In the genomic region with DNA sequence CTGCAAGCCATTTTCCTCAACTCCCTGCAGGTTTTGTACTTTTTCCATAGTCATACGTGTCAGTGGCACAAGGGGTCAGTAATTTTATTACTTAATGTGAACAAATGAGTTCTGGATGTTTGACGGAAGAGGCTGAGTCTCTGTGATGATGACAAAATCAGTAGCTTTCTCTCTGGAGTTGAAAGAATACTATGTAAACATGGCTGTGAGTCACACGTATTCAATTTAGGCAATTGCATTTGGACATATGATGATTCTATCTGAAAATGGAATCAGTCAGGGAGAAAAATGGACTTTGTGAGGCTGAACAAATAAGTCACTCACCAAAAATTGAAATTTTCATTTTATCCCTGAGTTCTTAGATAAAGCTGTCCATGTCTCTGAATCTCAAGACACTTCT, we compare ENCODE assay signal across 34 cellular contexts.
A peak's percentile ranks its signal among the peaks of the same experiment; 100 is the strongest.
DNase-seq lines count a peak whose midpoint lies in the region; ATAC-seq, FAIRE-seq and TF ChIP-seq lines count a peak whose summit lies in the region.
"Had no signal": no experiment of that assay in that cellular context is flagged by ENCODE, and none has a peak within 500 bp of the region (broad histone marks: within the 10 kb centered on the region; RNA-seq: fewer than 3 reads in every experiment).

No MANE protein-coding gene starts in this region.

- TF ChIP-seq CTCF in astrocyte (IDR thresholded peaks at IDR 0.05; ENCODE audit: insufficient read depth, low read depth, low read length): no peak
- TF ChIP-seq CTCF in hepatocyte (IDR thresholded peaks at IDR 0.05; ENCODE audit: poor library complexity): no peak
- no peak for TF ChIP-seq CTCF in PC-9 (conservative IDR thresholded peaks at IDR 0.05)

- DNase-seq in SHP77 (lab: John Stamatoyannopoulos, UW): peak; percentile 8 to 22
- no peak for DNase-seq in SHP77 treated with DMSO at 0.1 percent for 48 hours (lab: John Stamatoyannopoulos, UW)
- peak; percentile 5 for DNase-seq in astrocyte (ENCODE audit: low read depth)
- DNase-seq in hepatocyte (ENCODE audit: low spot score): peak; percentile 17
- no peak for DNase-seq in PC-9
- DNase-seq in Right ventricle myocardium superior: no peak
- DNase-seq: activated CD4-positive, alpha-beta T cell treated with anti-CD3 and anti-CD28 coated beads, Interleukin-2, amount 10 ng/mL, durations not matched to agents 24 days and 14 days; activated CD8-positive, alpha-beta memory T cell treated with anti-CD3 and anti-CD28 coated beads for 24 hours; activated naive CD4-positive, alpha-beta T cell treated with anti-CD3 and anti-CD28 coated beads, Interleukin-2, amount 50 U/mL, for 16 hours; activated T-cell treated with anti-CD3 and anti-CD28 coated beads for 4 hours; amygdala; CD4-positive, alpha-beta T cell; effector memory CD4-positive, alpha-beta T cell; MM.1S; NCI-H1105 treated with DMSO at 0.1 percent for 48 hours; NCI-H2029 treated with DMSO at 0.1 percent for 48 hours; NCI-H2227 treated with DMSO at 0.1 percent for 48 hours; NCI-H526; posterior cingulate gyrus; right lobe of liver; stimulated activated CD8-positive, alpha-beta memory T cell treated with anti-CD3 and anti-CD28 coated beads, Interleukin-4, amount 100 ng/mL, for 48 hours; T-helper 9 cell; testis had no signal

- H3K4me1 ChIP-seq in astrocyte (ENCODE audit: insufficient read depth, low read length) (peaks cover 11% of the 10 kb centered on the region), hepatocyte (ENCODE audit: insufficient read depth) (peaks cover 12% of the 10 kb centered on the region), PC-9 (replicated peaks; ENCODE audit: insufficient read depth) (no peaks in the 10 kb centered on the region)
- H3K4me1 ChIP-seq: HAP-1, right lobe of liver, testis had no signal

- no peak overlapping the region for H3K9ac ChIP-seq in astrocyte (ENCODE audit: low read length)

- H3K4me2 ChIP-seq in astrocyte (ENCODE audit: low read length): no peak overlapping the region
- peak overlapping the region; percentile 25 for H3K4me2 ChIP-seq in hepatocyte
- H3K4me2 ChIP-seq in PC-9: no peak overlapping the region

- POLR2A ChIA-PET in PC-9 (lab: Charles Lee; ENCODE audit: unreplicated experiment): no interaction called here

- no peaks in the 10 kb centered on the region for H3K27me3 Mint-ChIP-seq in astrocyte (ENCODE audit: low read depth, unreplicated experiment)
- H3K27me3 Mint-ChIP-seq: activated CD4-positive, alpha-beta T cell treated with anti-CD3 and anti-CD28 coated beads, Interleukin-2, amount 10 ng/mL, durations not matched to agents 24 days and 14 days; CD4-positive, alpha-beta T cell had no signal

- H3K27me3 ChIP-seq in astrocyte (ENCODE audit: insufficient read depth, low read length): no peaks in the 10 kb centered on the region
- no peaks in the 10 kb centered on the region for H3K27me3 ChIP-seq in hepatocyte
- H3K27me3 ChIP-seq in PC-9 (ENCODE audit: insufficient read depth, low read depth): peaks cover 13% of the 10 kb centered on the region
- H3K27me3 ChIP-seq: right lobe of liver, testis had no signal

- H3K27ac Mint-ChIP-seq in astrocyte (ENCODE audit: unreplicated experiment): no peak overlapping the region
- H3K27ac Mint-ChIP-seq: activated CD4-positive, alpha-beta T cell treated with anti-CD3 and anti-CD28 coated beads, Interleukin-2, amount 10 ng/mL, durations not matched to agents 24 days and 14 days; activated T-helper 2 cell treated with anti-CD3 and anti-CD28 coated beads, Interferon-gamma antibody, Interleukin-2, Interleukin-4, amounts not matched to agents 10 μg/mL and 5 μg/mL and 100 μg/mL, durations not matched to agents 14 hours and 24 hours and 36 hours; CD4-positive, alpha-beta T cell; stimulated activated naive CD8-positive, alpha-beta T cell treated with anti-CD3 and anti-CD28 coated beads, Interleukin-15, Interleukin-2, amounts not matched to agents 100 ng/mL and 50 ng/mL, for 24 hours had no signal

- intact Hi-C loops in PC-9 (cut with micrococcal nuclease; ENCODE audit: unreplicated experiment): no loop called here
- intact Hi-C loops in Right ventricle myocardium superior (cut with DNase I): no loop called here

- H3K79me2 ChIP-seq in astrocyte (ENCODE audit: insufficient read depth, low read length) (no peaks in the 10 kb centered on the region), hepatocyte (no peaks in the 10 kb centered on the region), PC-9 (ENCODE audit: low read depth) (no peaks in the 10 kb centered on the region)

- H3K4me3 ChIP-seq in astrocyte (ENCODE audit: insufficient read depth, low read depth, low read length) (no peak overlapping the region), hepatocyte (no peak overlapping the region), PC-9 (no peak overlapping the region)
- H3K4me3 ChIP-seq: coronary artery, HAP-1, K562, right lobe of liver, testis had no signal

- CTCF ChIA-PET in PC-9 (lab: Charles Lee): no interaction called here

- no peaks in the 10 kb centered on the region for H3F3A ChIP-seq in PC-9 (ENCODE audit: insufficient read depth, low read depth)

- FAIRE-seq in astrocyte (lab: Jason Lieb, UNC): no peak
- FAIRE-seq: D721Med, GM12891, K562 had no signal

- no peak for ATAC-seq in Right ventricle myocardium superior (ENCODE audit: poor library complexity)
- ATAC-seq in GM19455 (IDR thresholded peaks at IDR 0.05; ENCODE audit: unreplicated experiment): no peak
- ATAC-seq in HG03521 (IDR thresholded peaks at IDR 0.05; ENCODE audit: unreplicated experiment): no peak
- ATAC-seq: K562, Panc1 had no signal

- peaks cover 3% of the 10 kb centered on the region for H3K9me2 ChIP-seq in hepatocyte (replicated peaks; ENCODE audit: insufficient read depth)
- H3K9me2 ChIP-seq in PC-9 (ENCODE audit: insufficient read depth): no peaks in the 10 kb centered on the region

- H3K36me3 Mint-ChIP-seq in astrocyte (ENCODE audit: low read depth, unreplicated experiment): no peaks in the 10 kb centered on the region

- no peaks in the 10 kb centered on the region for H3K4me1 Mint-ChIP-seq in astrocyte (ENCODE audit: low read depth, unreplicated experiment)
- H3K4me1 Mint-ChIP-seq: activated CD4-positive, alpha-beta T cell treated with anti-CD3 and anti-CD28 coated beads, Interleukin-2, amount 10 ng/mL, durations not matched to agents 24 days and 14 days had no signal

- H3K36me3 ChIP-seq in astrocyte (ENCODE audit: insufficient read depth, low read length) (no peaks in the 10 kb centered on the region), hepatocyte (replicated peaks; ENCODE audit: insufficient read depth, low read depth) (no peaks in the 10 kb centered on the region), PC-9 (ENCODE audit: low read depth) (no peaks in the 10 kb centered on the region)
- H3K36me3 ChIP-seq: HAP-1, right lobe of liver had no signal

- H3K4me3 Mint-ChIP-seq in astrocyte (ENCODE audit: unreplicated experiment): no peak overlapping the region
- H3K4me3 Mint-ChIP-seq: activated CD4-positive, alpha-beta T cell treated with anti-CD3 and anti-CD28 coated beads, Interleukin-2, amount 10 ng/mL, durations not matched to agents 24 days and 14 days; CD4-positive, alpha-beta T cell; stimulated activated naive CD8-positive, alpha-beta T cell treated with anti-CD3 and anti-CD28 coated beads, Interleukin-15, Interleukin-2, amounts not matched to agents 100 ng/mL and 50 ng/mL, for 24 hours had no signal

- peaks cover 1% of the 10 kb centered on the region for H3K9me3 Mint-ChIP-seq in astrocyte (ENCODE audit: unreplicated experiment)

- no peak overlapping the region for H2AFZ ChIP-seq in astrocyte (ENCODE audit: low read depth, low read length)
- no peak overlapping the region for H2AFZ ChIP-seq in hepatocyte
- H2AFZ ChIP-seq in PC-9: no peak overlapping the region

- H3K27ac ChIP-seq in astrocyte (ENCODE audit: low read depth, low read length): no peak overlapping the region
- peak overlapping the region; percentile 51 for H3K27ac ChIP-seq in hepatocyte
- no peak overlapping the region for H3K27ac ChIP-seq in PC-9
- H3K27ac ChIP-seq: coronary artery, right lobe of liver, testis, VCaP had no signal

- no TSS peak for BruUV-seq in PC-9 (replicated peaks; lab: Mats Ljungman, UMichigan)

- H3K9me3 ChIP-seq in astrocyte (ENCODE audit: insufficient read depth, low read depth, low read length) (no peaks in the 10 kb centered on the region), hepatocyte (ENCODE audit: low read depth) (no peaks in the 10 kb centered on the region), PC-9 (ENCODE audit: insufficient read depth, low read depth) (no peaks in the 10 kb centered on the region)
- H3K9me3 ChIP-seq: HAP-1, right lobe of liver, testis had no signal

- WGBS in hepatocyte (ENCODE audit: low lambda C conversion rate, missing lambda C conversion rate): 50% methylated on average over 3 of the region's 3 CpGs

- H4K20me1 ChIP-seq in astrocyte (ENCODE audit: insufficient read depth, low read length) (no peaks in the 10 kb centered on the region), hepatocyte (ENCODE audit: insufficient read depth, poor library complexity, severe bottlenecking) (no peaks in the 10 kb centered on the region), PC-9 (ENCODE audit: insufficient read depth) (no peaks in the 10 kb centered on the region)

Comparison
In these comparisons a context has a peak if more than half of its experiments do, and no peak if none do; other contexts are left out.
1. DNase-seq: peak in SHP77 (2 of 2), astrocyte (single experiment) and hepatocyte (single experiment); none in SHP77 treated with DMSO at 0.1 percent for 48 hours (single experiment), PC-9 (0 of 2) and Right ventricle myocardium superior (single experiment).